ENCODE assay signal across 2 cellular contexts in the genomic region with DNA sequence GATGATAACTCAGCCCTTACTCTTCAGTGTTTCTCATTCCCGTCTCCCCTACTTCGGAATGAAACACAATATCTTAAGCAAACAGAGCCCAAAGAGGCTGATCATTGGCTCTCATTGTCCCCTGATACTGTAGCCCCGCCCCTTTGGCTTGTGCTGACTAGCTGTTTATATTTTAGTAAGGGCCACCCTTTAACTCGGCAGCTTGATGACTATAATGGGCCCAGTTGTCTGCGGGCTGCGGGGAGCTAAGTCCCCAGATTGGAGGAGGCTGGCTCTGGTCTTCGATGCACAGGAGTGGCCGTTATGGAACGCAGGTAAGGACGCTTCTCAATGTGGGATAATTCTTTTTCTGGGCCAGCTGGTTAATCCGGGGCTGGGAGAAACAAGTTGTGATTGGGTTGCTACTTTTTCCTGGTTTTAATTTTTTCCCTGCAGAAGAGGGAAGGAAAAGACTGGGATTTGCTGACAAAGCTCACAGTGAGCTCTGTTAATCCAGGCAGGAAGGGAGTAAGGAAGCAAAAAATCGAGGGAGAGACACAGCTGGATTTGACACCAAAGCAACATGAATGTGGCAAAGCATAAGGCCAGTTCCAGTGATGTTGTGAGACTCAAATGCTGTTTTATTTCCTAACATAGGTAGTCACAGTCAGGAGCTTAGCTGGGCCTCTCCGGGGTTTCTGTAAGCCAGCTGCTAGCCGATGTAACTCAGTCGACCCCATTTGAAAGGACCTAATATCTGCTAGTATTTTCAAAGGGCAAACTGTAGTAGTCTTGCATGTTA.
TF ChIP-seq lines count a peak whose summit lies in the region.

A gene (plus strand): TSS at position 197 of the 781 bp plus-strand sequence. CDS start 88 bp downstream, at position 285.

TF ChIP-seq in GM23338, 12 proteins besides CTCF, POLR2A, EP300 and RAD21 (continued from another document):
- TF ChIP-seq, protein P1, sequence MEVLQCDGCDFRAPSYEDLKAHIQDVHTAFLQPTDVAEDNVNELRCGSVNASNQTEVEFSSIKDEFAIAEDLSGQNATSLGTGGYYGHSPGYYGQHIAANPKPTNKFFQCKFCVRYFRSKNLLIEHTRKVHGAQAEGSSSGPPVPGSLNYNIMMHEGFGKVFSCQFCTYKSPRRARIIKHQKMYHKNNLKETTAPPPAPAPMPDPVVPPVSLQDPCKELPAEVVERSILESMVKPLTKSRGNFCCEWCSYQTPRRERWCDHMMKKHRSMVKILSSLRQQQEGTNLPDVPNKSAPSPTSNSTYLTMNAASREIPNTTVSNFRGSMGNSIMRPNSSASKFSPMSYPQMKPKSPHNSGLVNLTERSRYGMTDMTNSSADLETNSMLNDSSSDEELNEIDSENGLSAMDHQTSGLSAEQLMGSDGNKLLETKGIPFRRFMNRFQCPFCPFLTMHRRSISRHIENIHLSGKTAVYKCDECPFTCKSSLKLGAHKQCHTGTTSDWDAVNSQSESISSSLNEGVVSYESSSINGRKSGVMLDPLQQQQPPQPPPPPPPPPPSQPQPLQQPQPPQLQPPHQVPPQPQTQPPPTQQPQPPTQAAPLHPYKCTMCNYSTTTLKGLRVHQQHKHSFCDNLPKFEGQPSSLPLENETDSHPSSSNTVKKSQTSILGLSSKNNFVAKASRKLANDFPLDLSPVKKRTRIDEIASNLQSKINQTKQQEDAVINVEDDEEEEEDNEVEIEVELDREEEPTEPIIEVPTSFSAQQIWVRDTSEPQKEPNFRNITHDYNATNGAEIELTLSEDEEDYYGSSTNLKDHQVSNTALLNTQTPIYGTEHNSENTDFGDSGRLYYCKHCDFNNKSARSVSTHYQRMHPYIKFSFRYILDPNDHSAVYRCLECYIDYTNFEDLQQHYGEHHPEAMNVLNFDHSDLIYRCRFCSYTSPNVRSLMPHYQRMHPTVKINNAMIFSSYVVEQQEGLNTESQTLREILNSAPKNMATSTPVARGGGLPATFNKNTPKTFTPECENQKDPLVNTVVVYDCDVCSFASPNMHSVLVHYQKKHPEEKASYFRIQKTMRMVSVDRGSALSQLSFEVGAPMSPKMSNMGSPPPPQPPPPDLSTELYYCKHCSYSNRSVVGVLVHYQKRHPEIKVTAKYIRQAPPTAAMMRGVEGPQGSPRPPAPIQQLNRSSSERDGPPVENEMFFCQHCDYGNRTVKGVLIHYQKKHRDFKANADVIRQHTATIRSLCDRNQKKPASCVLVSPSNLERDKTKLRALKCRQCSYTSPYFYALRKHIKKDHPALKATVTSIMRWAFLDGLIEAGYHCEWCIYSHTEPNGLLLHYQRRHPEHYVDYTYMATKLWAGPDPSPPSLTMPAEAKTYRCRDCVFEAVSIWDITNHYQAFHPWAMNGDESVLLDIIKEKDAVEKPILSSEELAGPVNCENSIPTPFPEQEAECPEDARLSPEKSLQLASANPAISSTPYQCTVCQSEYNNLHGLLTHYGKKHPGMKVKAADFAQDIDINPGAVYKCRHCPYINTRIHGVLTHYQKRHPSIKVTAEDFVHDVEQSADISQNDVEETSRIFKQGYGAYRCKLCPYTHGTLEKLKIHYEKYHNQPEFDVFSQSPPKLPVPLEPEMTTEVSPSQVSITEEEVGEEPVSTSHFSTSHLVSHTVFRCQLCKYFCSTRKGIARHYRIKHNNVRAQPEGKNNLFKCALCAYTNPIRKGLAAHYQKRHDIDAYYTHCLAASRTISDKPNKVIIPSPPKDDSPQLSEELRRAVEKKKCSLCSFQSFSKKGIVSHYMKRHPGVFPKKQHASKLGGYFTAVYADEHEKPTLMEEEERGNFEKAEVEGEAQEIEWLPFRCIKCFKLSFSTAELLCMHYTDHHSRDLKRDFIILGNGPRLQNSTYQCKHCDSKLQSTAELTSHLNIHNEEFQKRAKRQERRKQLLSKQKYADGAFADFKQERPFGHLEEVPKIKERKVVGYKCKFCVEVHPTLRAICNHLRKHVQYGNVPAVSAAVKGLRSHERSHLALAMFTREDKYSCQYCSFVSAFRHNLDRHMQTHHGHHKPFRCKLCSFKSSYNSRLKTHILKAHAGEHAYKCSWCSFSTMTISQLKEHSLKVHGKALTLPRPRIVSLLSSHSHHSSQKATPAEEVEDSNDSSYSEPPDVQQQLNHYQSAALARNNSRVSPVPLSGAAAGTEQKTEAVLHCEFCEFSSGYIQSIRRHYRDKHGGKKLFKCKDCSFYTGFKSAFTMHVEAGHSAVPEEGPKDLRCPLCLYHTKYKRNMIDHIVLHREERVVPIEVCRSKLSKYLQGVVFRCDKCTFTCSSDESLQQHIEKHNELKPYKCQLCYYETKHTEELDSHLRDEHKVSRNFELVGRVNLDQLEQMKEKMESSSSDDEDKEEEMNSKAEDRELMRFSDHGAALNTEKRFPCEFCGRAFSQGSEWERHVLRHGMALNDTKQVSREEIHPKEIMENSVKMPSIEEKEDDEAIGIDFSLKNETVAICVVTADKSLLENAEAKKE (CRISPR knock-in tag; IDR thresholded peaks at IDR 0.05), result no peak
- peak; percentile 26; the same call in 1 of the 2 replicates for TF ChIP-seq NANOG (IDR thresholded peaks at IDR 0.05; ENCODE audit: borderline replicate concordance)
- TF ChIP-seq POLR2AphosphoS5 (IDR thresholded peaks at IDR 0.05; ENCODE audit: low read depth), result peak; percentile 78
- TF ChIP-seq STAT1 (IDR thresholded peaks at IDR 0.05; ENCODE audit: unreplicated experiment), result no peak
TF ChIP-seq in GM23338: peak in this region for 2.

TF ChIP-seq in HepG2, 621 proteins besides CTCF, POLR2A, EP300 and RAD21 (continued from another document):
- TF ChIP-seq ZFX (CRISPR knock-in tag; IDR thresholded peaks at IDR 0.05; ENCODE audit: low read depth), result peak; percentile 33; the same call in 1 of the 2 replicates
- no peak for TF ChIP-seq CREB1 (IDR thresholded peaks at IDR 0.05)
- peak; percentile 63 for TF ChIP-seq CREB1 (CRISPR knock-in tag; IDR thresholded peaks at IDR 0.05)
- no peak for TF ChIP-seq GABPA (IDR thresholded peaks at IDR 0.05; ENCODE audit: low read depth, low read length)
- 0 out of 2 replicates have a peak, but pooled peaks have one; percentile 15 for TF ChIP-seq GABPA (CRISPR knock-in tag; IDR thresholded peaks at IDR 0.05; ENCODE audit: low read depth)
- peak; percentile 24; the same call in 1 of the 2 replicates for TF ChIP-seq PHF21A (CRISPR knock-in tag; IDR thresholded peaks at IDR 0.05)
- TF ChIP-seq FOXK1 (CRISPR knock-in tag; IDR thresholded peaks at IDR 0.05; ENCODE audit: borderline replicate concordance, low read depth), result peak; percentile 10; the same call in 1 of the 2 replicates
- peak; percentile 58 for TF ChIP-seq POLR2G (IDR thresholded peaks at IDR 0.05; ENCODE audit: low read depth, low read length)
- TF ChIP-seq ZNF160 (CRISPR knock-in tag; IDR thresholded peaks at IDR 0.05), result 0 out of 2 replicates have a peak, but pooled peaks have one; percentile 30
- TF ChIP-seq FOXA1 (IDR thresholded peaks at IDR 0.05), result no peak
- TF ChIP-seq FOXA1 (CRISPR knock-in tag; IDR thresholded peaks at IDR 0.05), result peak; percentile 55
- peak; percentile 53; the same call in 1 of the 2 replicates for TF ChIP-seq ZMYM4 (CRISPR knock-in tag; IDR thresholded peaks at IDR 0.05)
- no peak for TF ChIP-seq RAD51 (IDR thresholded peaks at IDR 0.05; ENCODE audit: borderline replicate concordance)
- no peak for TF ChIP-seq RBAK (CRISPR knock-in tag; IDR thresholded peaks at IDR 0.05)
- TF ChIP-seq GFI1 (CRISPR knock-in tag; IDR thresholded peaks at IDR 0.05; ENCODE audit: borderline replicate concordance), result 0 out of 2 replicates have a peak, but pooled peaks have one; percentile 27
- TF ChIP-seq, protein P2, sequence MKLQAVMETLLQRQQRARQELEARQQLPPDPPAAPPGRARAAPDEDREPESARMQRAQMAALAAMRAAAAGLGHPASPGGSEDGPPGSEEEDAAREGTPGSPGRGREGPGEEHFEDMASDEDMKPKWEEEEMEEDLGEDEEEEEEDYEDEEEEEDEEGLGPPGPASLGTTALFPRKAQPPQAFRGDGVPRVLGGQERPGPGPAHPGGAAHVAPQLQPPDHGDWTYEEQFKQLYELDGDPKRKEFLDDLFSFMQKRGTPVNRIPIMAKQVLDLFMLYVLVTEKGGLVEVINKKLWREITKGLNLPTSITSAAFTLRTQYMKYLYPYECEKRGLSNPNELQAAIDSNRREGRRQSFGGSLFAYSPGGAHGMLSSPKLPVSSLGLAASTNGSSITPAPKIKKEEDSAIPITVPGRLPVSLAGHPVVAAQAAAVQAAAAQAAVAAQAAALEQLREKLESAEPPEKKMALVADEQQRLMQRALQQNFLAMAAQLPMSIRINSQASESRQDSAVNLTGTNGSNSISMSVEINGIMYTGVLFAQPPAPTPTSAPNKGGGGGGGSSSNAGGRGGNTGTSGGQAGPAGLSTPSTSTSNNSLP (IDR thresholded peaks at IDR 0.05; ENCODE audit: low read depth, low read length), result 0 out of 2 replicates have a peak, but pooled peaks have one; percentile 13
- TF ChIP-seq MAFK (conservative IDR thresholded peaks at IDR 0.05 in 1 of 2, IDR thresholded peaks at IDR 0.05 in 1 of 2; ENCODE audit: low read length in 2 of 2), result peak in 1 of 2 experiments; percentile 26; a peak in 2 of 4 replicates
- peak; percentile 24; the same call in 1 of the 2 replicates for TF ChIP-seq SP5 (CRISPR knock-in tag; IDR thresholded peaks at IDR 0.05; ENCODE audit: borderline replicate concordance, low read depth)
- peak; percentile 39; the same call in 1 of the 2 replicates for TF ChIP-seq ZFY (CRISPR knock-in tag; IDR thresholded peaks at IDR 0.05)
